In the genomic region with DNA sequence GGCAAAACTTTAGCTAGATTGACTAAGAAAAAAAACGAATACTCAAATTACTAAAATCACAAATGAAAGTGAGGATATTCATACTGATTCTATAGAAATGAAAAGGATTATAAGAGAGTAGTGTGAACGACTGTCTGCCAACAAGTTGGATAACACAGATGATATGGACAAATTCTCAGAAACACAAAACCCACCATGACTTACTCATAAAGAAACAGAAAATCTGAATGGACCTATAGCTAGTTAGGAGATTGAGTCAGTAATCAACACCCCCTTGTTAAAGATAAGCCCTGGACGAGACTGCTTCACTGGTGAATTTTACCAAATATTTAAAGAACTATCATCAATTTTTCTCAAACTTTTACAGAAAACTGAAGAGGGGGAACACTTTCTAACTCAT, we compare ENCODE assay signal across 11 cellular contexts.
DNase-seq lines count a peak whose midpoint lies in the region; ATAC-seq and TF ChIP-seq lines count a peak whose summit lies in the region.
"Had no signal": no experiment of that assay in that cellular context is flagged by ENCODE, and none has a peak within 500 bp of the region (broad histone marks: within the 10 kb centered on the region; RNA-seq: fewer than 3 reads in every experiment).

No MANE protein-coding gene starts in this region.

- no peaks in the 10 kb centered on the region for H3K4me1 Mint-ChIP-seq in MCF 10A (ENCODE audit: insufficient read depth, unreplicated experiment)
- H3K4me1 Mint-ChIP-seq in H9, result no peaks in the 10 kb centered on the region; a peak in 1 of 4 replicates

- no peak overlapping the region for H2BK15ac ChIP-seq in H9 (ENCODE audit: low read depth, low read length)

- H3K4me3 Mint-ChIP-seq in MCF 10A (ENCODE audit: unreplicated experiment) (no peak overlapping the region), H9 (no peak overlapping the region)

- H3K27ac Mint-ChIP-seq in MCF 10A (ENCODE audit: low read depth, unreplicated experiment) (no peak overlapping the region), H9 (no peak overlapping the region)
- H3K27ac Mint-ChIP-seq: CD8-positive, alpha-beta memory T cell had no signal

- intact Hi-C loops in MCF 10A (cut with micrococcal nuclease), result no loop called here

- H4K20me1 ChIP-seq in OCI-LY3 (ENCODE audit: insufficient read depth, low read length), result no peaks in the 10 kb centered on the region
- no peaks in the 10 kb centered on the region for H4K20me1 ChIP-seq in H9 (ENCODE audit: control insufficient read depth, insufficient read depth, insufficient read length)

- peak overlapping the region; percentile 47; the same call in 1 of the 2 replicates for H3K4me3 ChIP-seq in OCI-LY3 (ENCODE audit: low read length)

- H3K27me3 ChIP-seq in OCI-LY3 (ENCODE audit: low read depth, low read length) (no peaks in the 10 kb centered on the region), H9 (ENCODE audit: insufficient read depth, low read length) (no peaks in the 10 kb centered on the region)

- DNase-seq in NCI-H2171 treated with DMSO at 0.1 percent for 48 hours (lab: John Stamatoyannopoulos, UW) (no peak), MCF 10A (ENCODE audit: unreplicated experiment) (no peak), H9 (no peak), retina (no peak)
- DNase-seq: CD8-positive, alpha-beta memory T cell; NCI-H187 had no signal

- no peak overlapping the region for H4K5ac ChIP-seq in H9 (ENCODE audit: insufficient read length, low read depth, low read length)

- H3K27ac ChIP-seq in OCI-LY3 (ENCODE audit: low read length) (0 out of 2 replicates have a peak overlapping the region, but pooled peaks have one; percentile 17), H9 (ENCODE audit: insufficient read length, low read depth, low read length) (no peak overlapping the region)
- H3K27ac ChIP-seq: VCaP had no signal

- H3K9ac ChIP-seq in OCI-LY3 (ENCODE audit: low read length) (no peak overlapping the region), H9 (ENCODE audit: extremely low read depth, insufficient read length, low read length) (no peak overlapping the region)

- no peak for TF ChIP-seq CTCF in OCI-LY3 (IDR thresholded peaks at IDR 0.05; ENCODE audit: low read depth, low read length)
- TF ChIP-seq CTCF in MCF 10A (IDR thresholded peaks at IDR 0.05; ENCODE audit: unreplicated experiment), result no peak
- TF ChIP-seq CTCF in H9 (conservative IDR thresholded peaks at IDR 0.05), result no peak

- no peak overlapping the region for H3K14ac ChIP-seq in H9 (ENCODE audit: insufficient read depth, low read length)

- H2BK12ac ChIP-seq in H9 (ENCODE audit: insufficient read length, low read depth, low read length), result no peak overlapping the region

- BruUV-seq in MCF 10A (replicated peaks; lab: Mats Ljungman, UMichigan), result no TSS peak

- H2BK5ac ChIP-seq in H9 (ENCODE audit: insufficient read length, low read length), result no peak overlapping the region

- H3K23ac ChIP-seq in H9 (ENCODE audit: insufficient read length, low read depth, low read length), result no peak overlapping the region

- WGBS in H9 (ENCODE audit: extremely low coverage, insufficient read length, low lambda C conversion rate), result no CpG with 5 or more reads among the region's 3 CpGs

- peaks cover 14% of the 10 kb centered on the region for H3K9me3 Mint-ChIP-seq in MCF 10A (ENCODE audit: unreplicated experiment)
- peaks cover 12% of the 10 kb centered on the region in 2 experiments for H3K9me3 Mint-ChIP-seq in H9

- ATAC-seq in GM18867 (IDR thresholded peaks at IDR 0.05; ENCODE audit: unreplicated experiment), result peak; percentile 53
- peak; percentile 64 for ATAC-seq in GM21360 (IDR thresholded peaks at IDR 0.05; ENCODE audit: unreplicated experiment)
- peak; percentile 68 for ATAC-seq in HG02970 (IDR thresholded peaks at IDR 0.05; ENCODE audit: low FRiP score, unreplicated experiment)

- H2BK20ac ChIP-seq in H9 (ENCODE audit: low read depth, low read length, poor library complexity, severe bottlenecking), result no peak overlapping the region

- H4K8ac ChIP-seq in H9 (replicated peaks; ENCODE audit: insufficient read length, low read depth, low read length), result no peak overlapping the region

- H3K4me2 ChIP-seq in OCI-LY3 (ENCODE audit: low read length) (peak overlapping the region; percentile 54), H9 (ENCODE audit: insufficient read depth, insufficient read length, low read length) (no peak overlapping the region)

- POLR2A ChIA-PET in MCF 10A (lab: Yijun Ruan, JAX), result no interaction called here

- H3T11ph ChIP-seq in H9 (ENCODE audit: low read length), result no peak overlapping the region

- no peak overlapping the region for H4K91ac ChIP-seq in H9 (ENCODE audit: insufficient read length, low read depth, low read length)

- H3K9me3 ChIP-seq in OCI-LY3 (ENCODE audit: insufficient read depth, low read length) (no peaks in the 10 kb centered on the region), H9 (ENCODE audit: control insufficient read depth, low read depth, low read length) (no peaks in the 10 kb centered on the region)

- H3K56ac ChIP-seq in H9 (ENCODE audit: insufficient read length, low read depth, low read length), result no peak overlapping the region

- H3K18ac ChIP-seq in H9 (ENCODE audit: insufficient read length, low read depth, low read length), result no peak overlapping the region

- no peak overlapping the region for H3K4ac ChIP-seq in H9 (ENCODE audit: low read depth, low read length)

- H2AFZ ChIP-seq in OCI-LY3 (ENCODE audit: low read depth, low read length) (no peak overlapping the region), H9 (ENCODE audit: low read length) (no peak overlapping the region)

- no peaks in the 10 kb centered on the region for H3K36me3 Mint-ChIP-seq in MCF 10A (ENCODE audit: insufficient read depth, unreplicated experiment)
- H3K36me3 Mint-ChIP-seq in H9 (ENCODE audit: insufficient read depth in 1 of 3, low read depth in 3 of 3), result peaks cover 6 to 19% (median 7%) of the 10 kb centered on the region in 3 experiments; a peak in 5 of 7 replicates
- H3K36me3 Mint-ChIP-seq: CD8-positive, alpha-beta memory T cell had no signal

- H3K23me2 ChIP-seq in H9 (ENCODE audit: insufficient read length, low read depth, low read length, poor library complexity, severe bottlenecking), result no peaks in the 10 kb centered on the region

- H3K79me1 ChIP-seq in H9 (ENCODE audit: insufficient read depth, low read depth, low read length, poor library complexity, severe bottlenecking), result no peaks in the 10 kb centered on the region

- H3K27me3 Mint-ChIP-seq in MCF 10A (ENCODE audit: insufficient read depth, unreplicated experiment), result no peaks in the 10 kb centered on the region
- H3K27me3 Mint-ChIP-seq in H9 (ENCODE audit: low read depth), result no peaks in the 10 kb centered on the region
- H3K27me3 Mint-ChIP-seq: CD8-positive, alpha-beta memory T cell had no signal

- peaks cover 9% of the 10 kb centered on the region for H3K4me1 ChIP-seq in OCI-LY3 (ENCODE audit: low read length)
- H3K4me1 ChIP-seq in H9 (ENCODE audit: insufficient read depth, low read length), result no peaks in the 10 kb centered on the region

- no peak overlapping the region for H2AK5ac ChIP-seq in H9 (ENCODE audit: insufficient read length, low read length)

- CTCF ChIA-PET in MCF 10A (lab: Yijun Ruan, JAX), result no interaction called here

- H3K79me2 ChIP-seq in OCI-LY3 (ENCODE audit: low read length), result no peaks in the 10 kb centered on the region
- H3K79me2 ChIP-seq in H9 (ENCODE audit: insufficient read depth, low read length), result no peaks in the 10 kb centered on the region

- no peak overlapping the region for H2BK120ac ChIP-seq in H9 (ENCODE audit: low read depth, low read length, poor library complexity, severe bottlenecking)

- H3K36me3 ChIP-seq in OCI-LY3 (replicated peaks; ENCODE audit: low read depth, low read length), result no peaks in the 10 kb centered on the region
